In the genomic region with DNA sequence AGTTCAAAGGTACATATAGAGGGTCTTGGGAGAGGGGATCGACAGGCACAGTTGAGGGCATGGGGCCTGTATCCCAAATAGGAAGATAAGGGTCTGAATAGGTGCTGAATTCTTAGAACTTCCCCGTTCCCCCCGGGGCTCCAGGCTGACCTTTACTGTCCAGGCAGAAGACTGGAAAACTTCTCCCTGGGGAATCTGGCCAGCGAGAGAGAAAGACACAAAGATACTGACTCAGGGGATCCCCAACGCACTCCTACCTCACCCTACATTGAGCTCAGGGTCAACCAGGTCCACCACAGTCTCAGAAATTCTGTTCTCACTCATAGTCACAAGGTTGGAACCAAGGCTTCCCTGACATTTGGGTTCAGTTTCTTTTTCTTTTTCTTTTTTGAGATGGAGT, we compare ENCODE assay signal across 30 cellular contexts.
"Had no signal": no experiment of that assay in that cellular context is flagged by ENCODE, and none has a peak within 500 bp of the region (broad histone marks: within the 10 kb centered on the region; RNA-seq: fewer than 3 reads in every experiment).

No MANE protein-coding gene starts in this region.

- H3K9me3 ChIP-seq: mucosa of descending colon, neutrophil, upper lobe of left lung, vagina had no signal

- H3K36me3 ChIP-seq: brain microvascular endothelial cell had no signal

- H3K4me3 Mint-ChIP-seq: activated naive CD4-positive, alpha-beta T cell treated with anti-CD3 and anti-CD28 coated beads for 36 hours; activated naive CD8-positive, alpha-beta T cell treated with anti-CD3 and anti-CD28 coated beads for 36 hours; activated T-helper 1 cell treated with anti-CD3 and anti-CD28 coated beads, Interleukin-12 subunit alpha, Interleukin-12 subunit beta, Interleukin-2, Interleukin-4 antibody, amounts not matched to agents 30 ng/mL and 10 ng/mL and 1 ng/mL, durations not matched to agents 14 hours and 24 hours and 36 hours; effector memory CD8-positive, alpha-beta T cell; nephron progenitor cell had no signal

- H3K4me1 ChIP-seq: foreskin keratinocyte had no signal

- FAIRE-seq: astrocyte, keratinocyte, TTC549 had no signal

- H3K27me3 ChIP-seq: brain microvascular endothelial cell, foreskin keratinocyte, hepatocyte, neutrophil, upper lobe of left lung, vagina had no signal

- H3K4me1 Mint-ChIP-seq: activated naive CD8-positive, alpha-beta T cell treated with anti-CD3 and anti-CD28 coated beads for 36 hours; nephron progenitor cell had no signal

- DNase-seq: activated CD4-positive, alpha-beta T cell treated with anti-CD3 and anti-CD28 coated beads for 48 hours; activated CD4-positive, alpha-beta T cell treated with anti-CD3 and anti-CD28 coated beads, Interleukin-2, amount 50 U/mL, for 48 hours; activated CD8-positive, alpha-beta memory T cell treated with anti-CD3 and anti-CD28 coated beads for 24 hours; activated effector memory CD4-positive, alpha-beta T cell treated with anti-CD3 and anti-CD28 coated beads, Interleukin-2, amount 50 U/mL, for 16 hours; activated naive CD4-positive, alpha-beta T cell treated with anti-CD3 and anti-CD28 coated beads for 36 hours; activated naive CD8-positive, alpha-beta T cell treated with anti-CD3 and anti-CD28 coated beads for 36 hours; activated T-cell treated with anti-CD3 and anti-CD28 coated beads, Interleukin-2, amount 50 U/mL, for 1 hour; brain microvascular endothelial cell; caudate nucleus; cortex of kidney; effector memory CD8-positive, alpha-beta T cell; foreskin keratinocyte; mesendoderm; mucosa of descending colon; nephron progenitor cell; stimulated activated CD4-positive, alpha-beta T cell treated with anti-CD3 and anti-CD28 coated beads, Interleukin-2, amount 100 ng/mL, for 48 hours; stimulated activated naive CD4-positive, alpha-beta T cell treated with Interleukin-2 at 50 U/mL for 16 hours; substantia nigra; T-helper 1 cell; upper lobe of left lung had no signal

- H3K27ac Mint-ChIP-seq: activated naive CD4-positive, alpha-beta T cell treated with anti-CD3 and anti-CD28 coated beads for 36 hours; activated naive CD8-positive, alpha-beta T cell treated with anti-CD3 and anti-CD28 coated beads for 36 hours; activated T-helper 1 cell treated with anti-CD3 and anti-CD28 coated beads, Interleukin-12 subunit alpha, Interleukin-12 subunit beta, Interleukin-2, Interleukin-4 antibody, amounts not matched to agents 30 ng/mL and 10 ng/mL and 1 ng/mL, durations not matched to agents 14 hours and 24 hours and 36 hours; effector memory CD8-positive, alpha-beta T cell; nephron progenitor cell; progenitor cell of endocrine pancreas had no signal

- ATAC-seq: effector memory CD8-positive, alpha-beta T cell; foreskin keratinocyte; mucosa of descending colon had no signal

- H3K27ac ChIP-seq: brain microvascular endothelial cell, foreskin keratinocyte, hepatocyte, neutrophil, vagina, VCaP had no signal

- H3K27me3 Mint-ChIP-seq: activated naive CD8-positive, alpha-beta T cell treated with anti-CD3 and anti-CD28 coated beads for 36 hours; effector memory CD8-positive, alpha-beta T cell; progenitor cell of endocrine pancreas had no signal

- H3K4me3 ChIP-seq: hepatocyte, lung, mucosa of descending colon, upper lobe of left lung, vagina had no signal

- H3K9me3 Mint-ChIP-seq: activated naive CD4-positive, alpha-beta T cell treated with anti-CD3 and anti-CD28 coated beads for 36 hours; activated naive CD8-positive, alpha-beta T cell treated with anti-CD3 and anti-CD28 coated beads for 36 hours; activated T-helper 1 cell treated with anti-CD3 and anti-CD28 coated beads, Interleukin-12 subunit alpha, Interleukin-12 subunit beta, Interleukin-2, Interleukin-4 antibody, amounts not matched to agents 30 ng/mL and 10 ng/mL and 1 ng/mL, durations not matched to agents 14 hours and 24 hours and 36 hours; effector memory CD8-positive, alpha-beta T cell had no signal
